4 cellular contexts compared by ENCODE assay signal in genomic region chr9:111676116-111676515, GRCh38.
TF ChIP-seq lines count a peak whose summit lies in the region.

No MANE protein-coding gene starts in this region.

TF ChIP-seq in HepG2, 621 proteins besides CTCF, POLR2A, EP300 and RAD21:
- no peak for TF ChIP-seq AHR (CRISPR knock-in tag; IDR thresholded peaks at IDR 0.05)
- peak; percentile 12 to 64; a peak in 2 of 4 replicates for TF ChIP-seq MAFK (conservative IDR thresholded peaks at IDR 0.05 in 1 of 2, IDR thresholded peaks at IDR 0.05 in 1 of 2; ENCODE audit: low read length in 2 of 2)
- TF ChIP-seq KDM2A (CRISPR knock-in tag; IDR thresholded peaks at IDR 0.05; ENCODE audit: borderline replicate concordance, low read depth), result no peak
- TF ChIP-seq MAFF (IDR thresholded peaks at IDR 0.05; ENCODE audit: low read depth, low read length), result peak; percentile 4; the same call in 1 of the 2 replicates
- TF ChIP-seq, protein P1, sequence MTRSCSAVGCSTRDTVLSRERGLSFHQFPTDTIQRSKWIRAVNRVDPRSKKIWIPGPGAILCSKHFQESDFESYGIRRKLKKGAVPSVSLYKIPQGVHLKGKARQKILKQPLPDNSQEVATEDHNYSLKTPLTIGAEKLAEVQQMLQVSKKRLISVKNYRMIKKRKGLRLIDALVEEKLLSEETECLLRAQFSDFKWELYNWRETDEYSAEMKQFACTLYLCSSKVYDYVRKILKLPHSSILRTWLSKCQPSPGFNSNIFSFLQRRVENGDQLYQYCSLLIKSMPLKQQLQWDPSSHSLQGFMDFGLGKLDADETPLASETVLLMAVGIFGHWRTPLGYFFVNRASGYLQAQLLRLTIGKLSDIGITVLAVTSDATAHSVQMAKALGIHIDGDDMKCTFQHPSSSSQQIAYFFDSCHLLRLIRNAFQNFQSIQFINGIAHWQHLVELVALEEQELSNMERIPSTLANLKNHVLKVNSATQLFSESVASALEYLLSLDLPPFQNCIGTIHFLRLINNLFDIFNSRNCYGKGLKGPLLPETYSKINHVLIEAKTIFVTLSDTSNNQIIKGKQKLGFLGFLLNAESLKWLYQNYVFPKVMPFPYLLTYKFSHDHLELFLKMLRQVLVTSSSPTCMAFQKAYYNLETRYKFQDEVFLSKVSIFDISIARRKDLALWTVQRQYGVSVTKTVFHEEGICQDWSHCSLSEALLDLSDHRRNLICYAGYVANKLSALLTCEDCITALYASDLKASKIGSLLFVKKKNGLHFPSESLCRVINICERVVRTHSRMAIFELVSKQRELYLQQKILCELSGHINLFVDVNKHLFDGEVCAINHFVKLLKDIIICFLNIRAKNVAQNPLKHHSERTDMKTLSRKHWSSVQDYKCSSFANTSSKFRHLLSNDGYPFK (CRISPR knock-in tag; IDR thresholded peaks at IDR 0.05; ENCODE audit: borderline replicate concordance), result no peak

TF ChIP-seq in A549, 52 proteins besides CTCF, POLR2A, EP300 and RAD21:
- TF ChIP-seq MAFK (IDR thresholded peaks at IDR 0.05; ENCODE audit: partially characterized antibody) (peak; percentile 28), HOXB13 (CRISPR knock-in tag; IDR thresholded peaks at IDR 0.05; ENCODE audit: low read depth) (no peak), BCL3 (IDR thresholded peaks at IDR 0.05) (no peak)
- TF ChIP-seq, protein P2, sequence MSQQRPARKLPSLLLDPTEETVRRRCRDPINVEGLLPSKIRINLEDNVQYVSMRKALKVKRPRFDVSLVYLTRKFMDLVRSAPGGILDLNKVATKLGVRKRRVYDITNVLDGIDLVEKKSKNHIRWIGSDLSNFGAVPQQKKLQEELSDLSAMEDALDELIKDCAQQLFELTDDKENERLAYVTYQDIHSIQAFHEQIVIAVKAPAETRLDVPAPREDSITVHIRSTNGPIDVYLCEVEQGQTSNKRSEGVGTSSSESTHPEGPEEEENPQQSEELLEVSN (IDR thresholded peaks at IDR 0.05; ENCODE audit: borderline replicate concordance, low read depth), result no peak

TF ChIP-seq in IMR-90, 13 proteins besides CTCF, POLR2A, EP300 and RAD21:
- TF ChIP-seq MAFK (IDR thresholded peaks at IDR 0.05; ENCODE audit: low read depth, low read length) (peak; percentile 42), MXI1 (IDR thresholded peaks at IDR 0.05; ENCODE audit: borderline replicate concordance, low read depth, low read length) (no peak)

TF ChIP-seq in K562, 482 proteins besides CTCF, POLR2A, EP300 and RAD21:
- TF ChIP-seq NRF1 (conservative IDR thresholded peaks at IDR 0.05 in 1 of 2, IDR thresholded peaks at IDR 0.05 in 1 of 2), result no peak
- TF ChIP-seq ZNF316 (IDR thresholded peaks at IDR 0.05), result peak; percentile 58; the same call in 1 of the 2 replicates
